In genomic region chr2:27185331-27186026, GRCh38 we compare ENCODE assay signal across 8 cellular contexts. TPM values are rescaled to one million over a fixed set of nuclear protein-coding genes. Genes with fewer than 3 reads are reported as not detected.
DNase-seq lines count a peak whose midpoint lies in the region; ATAC-seq and TF ChIP-seq lines count a peak whose summit lies in the region.

No MANE protein-coding gene starts in this region.

- no peaks in the 10 kb centered on the region for H3K4me1 ChIP-seq in rectal smooth muscle tissue (ENCODE audit: control insufficient read depth, insufficient read depth, low read length)

- H3K4me3 ChIP-seq in foreskin fibroblast (ENCODE audit: low read depth in 1 of 2, low read length in 2 of 2) (no peak overlapping the region), rectal smooth muscle tissue (ENCODE audit: low read length) (no peak overlapping the region)

- no peak for ATAC-seq in HG03342 (IDR thresholded peaks at IDR 0.05; ENCODE audit: unreplicated experiment)

- H3K27ac ChIP-seq in rectal smooth muscle tissue (ENCODE audit: low read depth, low read length) = peak overlapping the region; percentile 37

- DNase-seq in EL (peak; percentile 53), foreskin fibroblast (peak; percentile 60 to 72), NCI-H69 (lab: John Stamatoyannopoulos, UW) (no peak), hippocampal formation (lab: John Stamatoyannopoulos, UW) (no peak)
- no peak for DNase-seq in stimulated activated CD4-positive, alpha-beta T cell treated with anti-CD3 and anti-CD28 coated beads, Interleukin-4, amount 100 ng/mL, for 4 hours

- H3K27me3 ChIP-seq in rectal smooth muscle tissue (ENCODE audit: control insufficient read depth, insufficient read depth, low read length) = no peaks in the 10 kb centered on the region

- TF ChIP-seq CTCF in foreskin fibroblast (IDR thresholded peaks at IDR 0.05; ENCODE audit: low read depth, low read length) = no peak

- no peaks in the 10 kb centered on the region for H3K36me3 ChIP-seq in rectal smooth muscle tissue (ENCODE audit: control insufficient read depth, insufficient read depth, low read length)

- no peak overlapping the region for H3K9ac ChIP-seq in rectal smooth muscle tissue (ENCODE audit: low read length)

TF ChIP-seq in PFSK-1, 5 proteins besides CTCF, POLR2A, EP300 and RAD21:
- TF ChIP-seq SIN3A (IDR thresholded peaks at IDR 0.05; ENCODE audit: borderline replicate concordance, insufficient read depth, low read length) = no peak
- TF ChIP-seq REST (IDR thresholded peaks at IDR 0.05; ENCODE audit: insufficient read depth in 1 of 2, low read depth in 2 of 2, low read length in 2 of 2) = no peak
- TF ChIP-seq TAF1 (IDR thresholded peaks at IDR 0.05; ENCODE audit: borderline replicate concordance, insufficient read depth, low read length) = no peak
- TF ChIP-seq FOXP2 (optimal IDR thresholded peaks at IDR 0.05; ENCODE audit: borderline replicate concordance, extremely low read depth, extremely low read length, insufficient read depth) = no peak
- 0 out of 2 replicates have a peak, but pooled peaks have one; percentile 36 for TF ChIP-seq POLR2AphosphoS5 (IDR thresholded peaks at IDR 0.05; ENCODE audit: low read depth, low read length)

RNA-seq across cellular contexts. Expression of gene ATRAID, which starts 26.4 kb away (rescaled TPM):
- 80.9 TPM for polyA plus RNA-seq in PFSK-1 (2012; ENCODE audit: insufficient read length, low read depth)

RNA-seq across cellular contexts. Expression of gene SLC5A6, which starts 26.6 kb away (rescaled TPM):
- polyA plus RNA-seq in PFSK-1 (2012; ENCODE audit: insufficient read length, low read depth) = 71.1 TPM

RNA-seq across cellular contexts. Expression of gene CAD, which starts 31.7 kb away (rescaled TPM):
- 271 TPM for polyA plus RNA-seq in PFSK-1 (2012; ENCODE audit: insufficient read length, low read depth)

RNA-seq across cellular contexts. Expression of gene TCF23, which starts 36.7 kb away (rescaled TPM):
- not detected for polyA plus RNA-seq in PFSK-1 (2012; ENCODE audit: insufficient read length, low read depth)

RNA-seq across cellular contexts. Expression of gene PRR30, which starts 46.3 kb away (rescaled TPM):
- not detected for polyA plus RNA-seq in PFSK-1 (2012; ENCODE audit: insufficient read length, low read depth)

Comparison
In these comparisons a context has a peak if more than half of its experiments do, and no peak if none do; other contexts are left out.
1. DNase-seq: peak in EL (single experiment) and foreskin fibroblast (2 of 2); none in NCI-H69 (single experiment), hippocampal formation (0 of 2) and stimulated activated CD4-positive, alpha-beta T cell treated with anti-CD3 and anti-CD28 coated beads, Interleukin-4, amount 100 ng/mL, for 4 hours (0 of 2).